In the genomic region with DNA sequence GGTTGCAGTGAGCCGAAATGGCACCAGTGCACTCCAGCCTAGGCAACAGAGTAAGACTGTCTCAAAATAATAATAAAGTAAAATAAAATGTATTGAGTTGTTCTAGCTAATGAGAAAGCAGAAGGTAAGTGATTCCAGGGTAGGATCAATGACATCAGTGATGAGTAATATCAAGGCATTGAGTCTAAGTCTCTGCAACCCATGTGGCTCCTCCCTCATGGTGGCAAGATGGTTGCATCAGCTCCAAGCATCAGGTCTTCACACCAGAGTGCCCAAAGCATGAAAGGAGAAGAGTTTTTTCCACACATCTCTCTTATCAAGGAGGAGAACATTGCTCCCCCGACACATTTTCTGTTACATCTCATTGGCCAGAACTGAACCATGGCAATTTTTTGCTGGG, we compare ENCODE assay signal across 22 cellular contexts.
"Had no signal": no experiment of that assay in that cellular context is flagged by ENCODE, and none has a peak within 500 bp of the region (broad histone marks: within the 10 kb centered on the region; RNA-seq: fewer than 3 reads in every experiment).

No MANE protein-coding gene starts in this region.

- H3K4me3 ChIP-seq: esophagus squamous epithelium, hepatocyte, left ventricle myocardium inferior, lower lobe of right lung, pancreas, smooth muscle cell, tibial artery, upper lobe of right lung, vagina had no signal

- H3K4me1 Mint-ChIP-seq: memory B cell, mesothelial cell of epicardium, nephron had no signal

- DNase-seq: dermis blood vessel endothelial cell; esophagus squamous epithelium; foreskin keratinocyte; head of caudate nucleus; kidney; left cardiac atrium; left ventricle myocardium inferior; lower lobe of right lung; occipital lobe; pancreas; right cardiac atrium; stimulated activated CD4-positive, alpha-beta T cell treated with anti-CD3 and anti-CD28 coated beads, Interleukin-2, amount 100 ng/mL, for 48 hours; stimulated activated naive CD4-positive, alpha-beta T cell treated with Interleukin-2 at 50 U/mL for 16 hours; tibial artery; upper lobe of right lung had no signal

- H3K4me1 ChIP-seq: esophagus squamous epithelium, foreskin keratinocyte, left ventricle myocardium inferior, lower lobe of right lung, pancreas, tibial artery, upper lobe of right lung, vagina had no signal

- ATAC-seq: foreskin keratinocyte, left cardiac atrium, lower lobe of right lung, pancreas, right cardiac atrium, upper lobe of right lung had no signal

- H3K27me3 ChIP-seq: esophagus squamous epithelium, foreskin keratinocyte, hepatocyte, pancreas, tibial artery, upper lobe of right lung, vagina had no signal

- H2AFZ ChIP-seq: hepatocyte had no signal

- H3K9me3 ChIP-seq: lower lobe of right lung, pancreas, upper lobe of right lung, vagina had no signal

- H3K4me2 ChIP-seq: hepatocyte, smooth muscle cell had no signal

- H3K4me3 Mint-ChIP-seq: memory B cell, mesothelial cell of epicardium, nephron had no signal

- H3K36me3 ChIP-seq: esophagus squamous epithelium, left ventricle myocardium inferior, lower lobe of right lung, pancreas, tibial artery, upper lobe of right lung, vagina had no signal

- H3K79me2 ChIP-seq: hepatocyte had no signal

- H3K27ac Mint-ChIP-seq: memory B cell, mesothelial cell of epicardium, nephron, progenitor cell of endocrine pancreas had no signal

- H3K27ac ChIP-seq: esophagus squamous epithelium, foreskin keratinocyte, hepatocyte, left ventricle myocardium inferior, lower lobe of right lung, pancreas, tibial artery, upper lobe of right lung, vagina had no signal

- H3K36me3 Mint-ChIP-seq: memory B cell, mesothelial cell of epicardium had no signal
